ENCODE assay signal across 1 cellular context in genomic region chr14:52852810-52853521, GRCh38.
TF ChIP-seq lines count a peak whose summit lies in the region.

No MANE protein-coding gene starts in this region.

TF ChIP-seq in HEK293, 187 proteins besides CTCF, POLR2A, EP300 and RAD21 (continued from another document):
- no peak for TF ChIP-seq ZNF704 (tag by site-specific recombination; IDR thresholded peaks at IDR 0.05)
- TF ChIP-seq ZNF837 (tag by site-specific recombination; IDR thresholded peaks at IDR 0.05): no peak
- no peak for TF ChIP-seq SALL2 (tag by site-specific recombination; IDR thresholded peaks at IDR 0.05; ENCODE audit: borderline replicate concordance)
- no peak for TF ChIP-seq ZNF473 (tag by site-specific recombination; IDR thresholded peaks at IDR 0.05)
- no peak for TF ChIP-seq ZNF350 (tag by site-specific recombination; IDR thresholded peaks at IDR 0.05)
- no peak for TF ChIP-seq ZFHX2 (tag by site-specific recombination; conservative IDR thresholded peaks at IDR 0.05)
- no peak for TF ChIP-seq ZNF184 (tag by site-specific recombination; IDR thresholded peaks at IDR 0.05)
- no peak for TF ChIP-seq RBAK (tag by site-specific recombination; IDR thresholded peaks at IDR 0.05)
- TF ChIP-seq OSR2 (tag by site-specific recombination; IDR thresholded peaks at IDR 0.05): peak; percentile 61; the same call in 1 of the 2 replicates
- no peak for TF ChIP-seq ZNF777 (tag by site-specific recombination; IDR thresholded peaks at IDR 0.05; ENCODE audit: borderline replicate concordance)
- TF ChIP-seq KLF10 (tag by site-specific recombination; IDR thresholded peaks at IDR 0.05): no peak
- TF ChIP-seq ZNF560 (tag by site-specific recombination; IDR thresholded peaks at IDR 0.05; ENCODE audit: borderline replicate concordance): no peak
- TF ChIP-seq ZNF16 (tag by site-specific recombination; IDR thresholded peaks at IDR 0.05; ENCODE audit: low read depth): no peak
- TF ChIP-seq ZBTB7A (tag by site-specific recombination; IDR thresholded peaks at IDR 0.05; ENCODE audit: low read depth): no peak
- TF ChIP-seq ZBTB17 (tag by site-specific recombination; IDR thresholded peaks at IDR 0.05): 0 out of 2 replicates have a peak, but pooled peaks have one; percentile 20
- no peak for TF ChIP-seq EGR2 (tag by site-specific recombination; IDR thresholded peaks at IDR 0.05; ENCODE audit: low read depth)
- TF ChIP-seq KLF16 (tag by site-specific recombination; IDR thresholded peaks at IDR 0.05): no peak
- TF ChIP-seq ZBTB11 (tag by site-specific recombination; conservative IDR thresholded peaks at IDR 0.05; ENCODE audit: low read depth): no peak
- TF ChIP-seq ZNF426 (tag by site-specific recombination; IDR thresholded peaks at IDR 0.05): no peak
- peak; percentile 73 for TF ChIP-seq TCF7L2 (IDR thresholded peaks at IDR 0.05; ENCODE audit: borderline replicate concordance, low read depth, low read length)
- TF ChIP-seq PRDM6 (tag by site-specific recombination; IDR thresholded peaks at IDR 0.05): peak; percentile 42
- TF ChIP-seq KLF9 (tag by site-specific recombination; IDR thresholded peaks at IDR 0.05; ENCODE audit: low read depth): no peak
- no peak for TF ChIP-seq ZNF121 (tag by site-specific recombination; IDR thresholded peaks at IDR 0.05)
- TF ChIP-seq ZBTB20 (tag by site-specific recombination; IDR thresholded peaks at IDR 0.05): no peak
- no peak for TF ChIP-seq ZNF221 (tag by site-specific recombination; IDR thresholded peaks at IDR 0.05; ENCODE audit: borderline replicate concordance)
- no peak for TF ChIP-seq ZBTB44 (tag by site-specific recombination; IDR thresholded peaks at IDR 0.05)
